7 cellular contexts compared by ENCODE assay signal in genomic region chr2:157874278-157874825, GRCh38. TPM values are rescaled to one million over a fixed set of nuclear protein-coding genes. Genes with fewer than 3 reads are reported as not detected.
A peak's percentile ranks its signal among the peaks of the same experiment; 100 is the strongest.
DNase-seq lines count a peak whose midpoint lies in the region; ATAC-seq, FAIRE-seq and TF ChIP-seq lines count a peak whose summit lies in the region.

No MANE protein-coding gene starts in this region.

- 63 to 73% methylated on average over 6 of the region's 6 CpGs for whole genome bisulfite sequencing in body of pancreas, 2 donors

- no peaks in the 10 kb centered on the region for H3K27me3 ChIP-seq in MG63
- no peaks in the 10 kb centered on the region for H3K27me3 ChIP-seq in body of pancreas
- H3K27me3 ChIP-seq in keratinocyte (ENCODE audit: control insufficient read depth, extremely low read depth, insufficient read depth, low read length), result no peaks in the 10 kb centered on the region

- H3K27me3 Mint-ChIP-seq in stimulated activated naive CD8-positive, alpha-beta T cell treated with anti-CD3 and anti-CD28 coated beads, Interleukin-15, amount 100 ng/mL, for 72 hours, result no peaks in the 10 kb centered on the region

- peak overlapping the region; percentile 81 for H3K9ac ChIP-seq in keratinocyte (ENCODE audit: control insufficient read depth, extremely low read depth, insufficient read depth, low read length)

- H3K36me3 ChIP-seq in MG63 (no peaks in the 10 kb centered on the region), body of pancreas (replicated peaks in 1 of 2; ENCODE audit: insufficient read depth in 1 of 2, low read depth in 2 of 2) (no peaks in the 10 kb centered on the region), keratinocyte (ENCODE audit: control insufficient read depth in 2 of 2, extremely low read depth in 1 of 2, insufficient read depth in 2 of 2, low read length in 2 of 2) (peaks cover 0 to 4% of the 10 kb centered on the region in 2 experiments)

- H3K4me1 ChIP-seq in body of pancreas (peaks cover 34% of the 10 kb centered on the region), keratinocyte (ENCODE audit: control insufficient read depth, extremely low read depth, insufficient read depth, low read length) (peaks cover 36% of the 10 kb centered on the region)

- no peaks in the 10 kb centered on the region for H4K20me1 ChIP-seq in keratinocyte (ENCODE audit: control insufficient read depth, extremely low read depth, insufficient read depth, low read length)

- H3K9me3 Mint-ChIP-seq in stimulated activated naive CD8-positive, alpha-beta T cell treated with anti-CD3 and anti-CD28 coated beads, Interleukin-15, amount 100 ng/mL, for 72 hours, result no peaks in the 10 kb centered on the region

- H3K27ac ChIP-seq in body of pancreas (peak overlapping the region in 3 of 4 donors; percentile 10 to 98 (median 97)), keratinocyte (ENCODE audit: control insufficient read depth, insufficient read depth, low read length) (peak overlapping the region; percentile 88)

- intact Hi-C loops in body of pancreas (cut with DNase I), result loop anchor here (10.0 kb wide), 1 partner anchor 80 kb away; no protein-coding TSS in a partner anchor

- no peak for TF ChIP-seq POLR2A in body of pancreas (IDR thresholded peaks at IDR 0.05)

- no peak overlapping the region for H2AFZ ChIP-seq in keratinocyte (ENCODE audit: control insufficient read depth, low read length)

- no peak for ATAC-seq in body of pancreas
- ATAC-seq in stimulated activated naive CD8-positive, alpha-beta T cell treated with anti-CD3 and anti-CD28 coated beads, Interleukin-15, amount 100 ng/mL, for 72 hours, result no peak

- H3K9me3 ChIP-seq in MG63, result no peaks in the 10 kb centered on the region
- H3K9me3 ChIP-seq in body of pancreas, result no peaks in the 10 kb centered on the region
- H3K9me3 ChIP-seq in keratinocyte (ENCODE audit: control insufficient read depth, low read depth, low read length), result no peaks in the 10 kb centered on the region

- H3K4me3 ChIP-seq in MG63, result peak overlapping the region; percentile 56
- no peak overlapping the region for H3K4me3 ChIP-seq in body of pancreas
- H3K4me3 ChIP-seq in keratinocyte (ENCODE audit: control insufficient read depth in 2 of 3, extremely low read depth in 1 of 3, insufficient read depth in 2 of 3, low read depth in 1 of 3, low read length in 3 of 3), result peak overlapping the region; percentile 79 to 84 (median 82)

- peak overlapping the region; percentile 86 to 89 for H3K4me3 Mint-ChIP-seq in stimulated activated naive CD8-positive, alpha-beta T cell treated with anti-CD3 and anti-CD28 coated beads, Interleukin-15, amount 100 ng/mL, for 72 hours

- FAIRE-seq in keratinocyte (lab: Jason Lieb, UNC), result no peak

- H3K27ac Mint-ChIP-seq in stimulated activated naive CD8-positive, alpha-beta T cell treated with anti-CD3 and anti-CD28 coated beads, Interleukin-15, amount 100 ng/mL, for 72 hours, result no peak overlapping the region

- dilution Hi-C loops in keratinocyte (cut with MboI; ENCODE audit: extremely low pct_ligation_motif_present, low sequenced_read_pairs), result no loop called here

- TF ChIP-seq CTCF in body of pancreas (IDR thresholded peaks at IDR 0.05) (no peak), keratinocyte (optimal IDR thresholded peaks at IDR 0.05 in 1 of 3, IDR thresholded peaks at IDR 0.05 in 1 of 3, conservative IDR thresholded peaks at IDR 0.05 in 1 of 3; ENCODE audit: extremely low read depth in 1 of 3, insufficient read depth in 2 of 3, low read length in 3 of 3) (no peak)

- peak overlapping the region; percentile 69 for H3K4me2 ChIP-seq in keratinocyte (ENCODE audit: control insufficient read depth, extremely low read depth, insufficient read depth, low read depth, low read length)

- peaks cover 44% of the 10 kb centered on the region for H3K79me2 ChIP-seq in keratinocyte (ENCODE audit: control insufficient read depth, insufficient read depth, low read length)

- no peaks in the 10 kb centered on the region for H3K9me1 ChIP-seq in keratinocyte (ENCODE audit: control insufficient read depth, extremely low read depth, insufficient read depth, low read length)

- peaks cover 48% of the 10 kb centered on the region for H3K4me1 Mint-ChIP-seq in stimulated activated naive CD8-positive, alpha-beta T cell treated with anti-CD3 and anti-CD28 coated beads, Interleukin-15, amount 100 ng/mL, for 72 hours

- DNase-seq in MG63 (no peak), body of pancreas (peak in 1 of 4 donors; percentile 21), keratinocyte (ENCODE audit: low read depth, low spot score) (no peak), A172 (ENCODE audit: low spot score) (no peak), HK-2 (ENCODE audit: unreplicated experiment) (no peak), SHP77 treated with DMSO at 0.1 percent for 48 hours (lab: John Stamatoyannopoulos, UW) (no peak)
- no peak for DNase-seq in stimulated activated naive CD8-positive, alpha-beta T cell treated with anti-CD3 and anti-CD28 coated beads, Interleukin-15, amount 100 ng/mL, for 72 hours

RNA-seq across cellular contexts. Expression of gene ACVR1, which starts 1.8 kb away (rescaled TPM):
- 1.9 and 5.9 TPM in 2 replicates for total RNA-seq in MG63 (2014; rRNA removed; shearing (Covaris generic); ENCODE audit: low replicate concordance)
- total RNA-seq in body of pancreas, result 10 to 100 TPM; 14.0 to 18.5 TPM
- polyA plus RNA-seq in keratinocyte, result 25.5 to 37.7 TPM (median 30.8 TPM) in 3 replicates
- polyA plus RNA-seq in keratinocyte (2011; ENCODE audit: low read depth), result 10.2 TPM
- polyA plus RNA-seq in keratinocyte (2011; cell fraction: cytosol; rRNA removed), result 17.4 and 27.5 TPM in 2 replicates
- 68.9 and 70.9 TPM in 2 replicates for polyA plus RNA-seq in keratinocyte (2011; cell fraction: nucleus; rRNA removed)
- 18.8 and 24.7 TPM in 2 replicates for polyA plus RNA-seq in keratinocyte (2012; ENCODE audit: low replicate concordance)
- 33.4 to 59.2 TPM (median 36.1 TPM) in 3 replicates for polyA minus RNA-seq in keratinocyte
- polyA minus RNA-seq in keratinocyte (2011; cell fraction: cytosol; rRNA and poly(A)+ RNA removed), result 13.8 TPM
- polyA minus RNA-seq in keratinocyte (2011; cell fraction: nucleus; rRNA and poly(A)+ RNA removed), result 36.6 and 71.1 TPM in 2 replicates
- total RNA-seq in A172 (2014; rRNA removed; shearing (Covaris generic)), result 14.1 and 15.1 TPM in 2 replicates

Comparison
In these comparisons a context has a peak if more than half of its experiments do, and no peak if none do; other contexts are left out.
1. H3K4me3 ChIP-seq: peak in MG63 (single experiment) and keratinocyte (3 of 3); none in body of pancreas (0 of 2).